ENCODE assay signal across 1 cellular context in genomic region chr20:25195014-25195961, GRCh38.
TF ChIP-seq lines count a peak whose summit lies in the region.

Gene ENTPD6 (plus strand): TSS chr20:25195712. CDS start chr20:25206537, 10,825 bp downstream.

TF ChIP-seq in HepG2, 621 proteins besides CTCF, POLR2A, EP300 and RAD21 (continued from another document and continues in another):
- TF ChIP-seq, protein P1, sequence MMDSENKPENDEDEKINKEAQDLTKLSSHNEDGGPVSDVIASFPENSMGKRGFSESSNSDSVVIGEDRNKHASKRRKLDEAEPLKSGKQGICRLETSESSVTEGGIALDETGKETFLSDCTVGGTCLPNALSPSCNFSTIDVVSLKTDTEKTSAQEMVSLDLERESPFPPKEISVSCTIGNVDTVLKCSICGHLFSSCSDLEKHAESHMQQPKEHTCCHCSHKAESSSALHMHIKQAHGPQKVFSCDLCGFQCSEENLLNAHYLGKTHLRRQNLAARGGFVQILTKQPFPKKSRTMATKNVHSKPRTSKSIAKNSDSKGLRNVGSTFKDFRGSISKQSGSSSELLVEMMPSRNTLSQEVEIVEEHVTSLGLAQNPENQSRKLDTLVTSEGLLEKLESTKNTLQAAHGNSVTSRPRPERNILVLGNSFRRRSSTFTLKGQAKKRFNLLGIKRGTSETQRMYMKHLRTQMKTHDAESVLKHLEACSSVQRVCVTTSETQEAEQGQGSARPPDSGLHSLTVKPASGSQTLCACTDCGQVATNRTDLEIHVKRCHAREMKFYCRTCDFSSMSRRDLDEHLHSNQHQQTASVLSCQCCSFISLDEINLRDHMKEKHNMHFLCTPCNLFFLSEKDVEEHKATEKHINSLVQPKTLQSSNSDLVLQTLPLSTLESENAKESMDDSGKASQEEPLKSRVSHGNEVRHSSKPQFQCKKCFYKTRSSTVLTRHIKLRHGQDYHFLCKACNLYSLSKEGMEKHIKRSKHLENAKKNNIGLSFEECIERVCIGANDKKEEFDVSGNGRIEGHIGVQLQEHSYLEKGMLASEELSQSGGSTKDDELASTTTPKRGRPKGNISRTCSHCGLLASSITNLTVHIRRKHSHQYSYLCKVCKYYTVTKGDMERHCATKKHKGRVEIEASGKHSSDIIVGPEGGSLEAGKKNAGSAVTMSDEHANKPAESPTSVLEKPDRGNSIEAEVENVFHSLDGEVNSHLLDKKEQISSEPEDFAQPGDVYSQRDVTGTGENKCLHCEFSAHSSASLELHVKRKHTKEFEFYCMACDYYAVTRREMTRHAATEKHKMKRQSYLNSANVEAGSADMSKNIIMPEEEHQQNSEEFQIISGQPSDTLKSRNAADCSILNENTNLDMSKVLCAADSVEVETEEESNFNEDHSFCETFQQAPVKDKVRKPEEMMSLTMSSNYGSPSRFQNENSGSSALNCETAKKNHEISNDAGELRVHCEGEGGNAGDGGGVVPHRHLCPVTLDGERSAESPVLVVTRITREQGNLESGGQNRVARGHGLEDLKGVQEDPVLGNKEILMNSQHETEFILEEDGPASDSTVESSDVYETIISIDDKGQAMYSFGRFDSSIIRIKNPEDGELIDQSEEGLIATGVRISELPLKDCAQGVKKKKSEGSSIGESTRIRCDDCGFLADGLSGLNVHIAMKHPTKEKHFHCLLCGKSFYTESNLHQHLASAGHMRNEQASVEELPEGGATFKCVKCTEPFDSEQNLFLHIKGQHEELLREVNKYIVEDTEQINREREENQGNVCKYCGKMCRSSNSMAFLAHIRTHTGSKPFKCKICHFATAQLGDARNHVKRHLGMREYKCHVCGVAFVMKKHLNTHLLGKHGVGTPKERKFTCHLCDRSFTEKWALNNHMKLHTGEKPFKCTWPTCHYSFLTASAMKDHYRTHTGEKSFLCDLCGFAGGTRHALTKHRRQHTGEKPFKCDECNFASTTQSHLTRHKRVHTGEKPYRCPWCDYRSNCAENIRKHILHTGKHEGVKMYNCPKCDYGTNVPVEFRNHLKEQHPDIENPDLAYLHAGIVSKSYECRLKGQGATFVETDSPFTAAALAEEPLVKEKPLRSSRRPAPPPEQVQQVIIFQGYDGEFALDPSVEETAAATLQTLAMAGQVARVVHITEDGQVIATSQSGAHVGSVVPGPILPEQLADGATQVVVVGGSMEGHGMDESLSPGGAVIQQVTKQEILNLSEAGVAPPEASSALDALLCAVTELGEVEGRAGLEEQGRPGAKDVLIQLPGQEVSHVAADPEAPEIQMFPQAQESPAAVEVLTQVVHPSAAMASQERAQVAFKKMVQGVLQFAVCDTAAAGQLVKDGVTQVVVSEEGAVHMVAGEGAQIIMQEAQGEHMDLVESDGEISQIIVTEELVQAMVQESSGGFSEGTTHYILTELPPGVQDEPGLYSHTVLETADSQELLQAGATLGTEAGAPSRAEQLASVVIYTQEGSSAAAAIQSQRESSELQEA (CRISPR knock-in tag; IDR thresholded peaks at IDR 0.05; ENCODE audit: not compliant biosample characterization) = peak; percentile 83
- TF ChIP-seq ZNF275 (CRISPR knock-in tag; IDR thresholded peaks at IDR 0.05; ENCODE audit: borderline replicate concordance) (no peak; the same call in 1 of the 2 replicates), GABPB1 (CRISPR knock-in tag; IDR thresholded peaks at IDR 0.05) (peak; percentile 85), U2AF2 (IDR thresholded peaks at IDR 0.05; ENCODE audit: low read depth, low read length) (peak; percentile 78; the same call in 1 of the 2 replicates), ZNF264 (CRISPR knock-in tag; IDR thresholded peaks at IDR 0.05) (peak; percentile 90), ZNF629 (CRISPR knock-in tag; conservative IDR thresholded peaks at IDR 0.05) (0 out of 2 replicates have a peak, but pooled peaks have one; percentile 7), ZSCAN31 (CRISPR knock-in tag; IDR thresholded peaks at IDR 0.05; ENCODE audit: low read depth) (peak; percentile 74), FOXA3 (CRISPR knock-in tag; IDR thresholded peaks at IDR 0.05) (peak; percentile 45; the same call in 1 of the 2 replicates), ZNF253 (CRISPR knock-in tag; IDR thresholded peaks at IDR 0.05; ENCODE audit: borderline replicate concordance) (peak; percentile 72), POLR2G (IDR thresholded peaks at IDR 0.05; ENCODE audit: low read depth, low read length) (peak; percentile 94), ZNF839 (CRISPR knock-in tag; IDR thresholded peaks at IDR 0.05; ENCODE audit: borderline replicate concordance) (no peak), MZF1 (CRISPR knock-in tag; IDR thresholded peaks at IDR 0.05; ENCODE audit: borderline replicate concordance) (no peak), PITX1 (CRISPR knock-in tag; IDR thresholded peaks at IDR 0.05) (peak; percentile 70), NFKB2 (CRISPR knock-in tag; IDR thresholded peaks at IDR 0.05; ENCODE audit: borderline replicate concordance) (peak; percentile 4; the same call in 1 of the 2 replicates), UBTF (CRISPR knock-in tag; IDR thresholded peaks at IDR 0.05) (peak; percentile 67), TBL1XR1 (IDR thresholded peaks at IDR 0.05; ENCODE audit: borderline replicate concordance, low read length, partially characterized antibody) (no peak), THYN1 (CRISPR knock-in tag; IDR thresholded peaks at IDR 0.05; ENCODE audit: borderline replicate concordance, low read depth) (no peak), ZNF567 (CRISPR knock-in tag; IDR thresholded peaks at IDR 0.05; ENCODE audit: borderline replicate concordance) (no peak; the same call in 1 of the 2 replicates), ZNF773 (CRISPR knock-in tag; IDR thresholded peaks at IDR 0.05; ENCODE audit: borderline replicate concordance) (peak; percentile 74), PRMT3 (CRISPR knock-in tag; IDR thresholded peaks at IDR 0.05; ENCODE audit: borderline replicate concordance, low read depth) (no peak), DMAP1 (CRISPR knock-in tag; IDR thresholded peaks at IDR 0.05) (peak; percentile 92), SIX1 (CRISPR knock-in tag; IDR thresholded peaks at IDR 0.05; ENCODE audit: borderline replicate concordance) (no peak), NR3C1 (CRISPR knock-in tag; IDR thresholded peaks at IDR 0.05) (no peak), RBM22 (optimal IDR thresholded peaks at IDR 0.05; ENCODE audit: low read length) (no peak), ASH2L (IDR thresholded peaks at IDR 0.05; ENCODE audit: insufficient read length, low read depth, low read length) (peak; percentile 88), MXI1 (IDR thresholded peaks at IDR 0.05; ENCODE audit: borderline replicate concordance, low read depth, low read length) (peak; percentile 86), ZNF816 (CRISPR knock-in tag; IDR thresholded peaks at IDR 0.05; ENCODE audit: borderline replicate concordance) (peak; percentile 95), REPIN1 (CRISPR knock-in tag; IDR thresholded peaks at IDR 0.05; ENCODE audit: borderline replicate concordance, low read depth) (peak; percentile 42; the same call in 1 of the 2 replicates), SUZ12 (IDR thresholded peaks at IDR 0.05; ENCODE audit: low read depth, low read length) (no peak), CSRNP1 (CRISPR knock-in tag; IDR thresholded peaks at IDR 0.05) (peak; percentile 95), ZNF326 (CRISPR knock-in tag; IDR thresholded peaks at IDR 0.05; ENCODE audit: borderline replicate concordance) (no peak)
- TF ChIP-seq, protein P2, sequence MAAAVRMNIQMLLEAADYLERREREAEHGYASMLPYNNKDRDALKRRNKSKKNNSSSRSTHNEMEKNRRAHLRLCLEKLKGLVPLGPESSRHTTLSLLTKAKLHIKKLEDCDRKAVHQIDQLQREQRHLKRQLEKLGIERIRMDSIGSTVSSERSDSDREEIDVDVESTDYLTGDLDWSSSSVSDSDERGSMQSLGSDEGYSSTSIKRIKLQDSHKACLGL (CRISPR knock-in tag; IDR thresholded peaks at IDR 0.05) = peak; percentile 86
- TF ChIP-seq, protein P3, sequence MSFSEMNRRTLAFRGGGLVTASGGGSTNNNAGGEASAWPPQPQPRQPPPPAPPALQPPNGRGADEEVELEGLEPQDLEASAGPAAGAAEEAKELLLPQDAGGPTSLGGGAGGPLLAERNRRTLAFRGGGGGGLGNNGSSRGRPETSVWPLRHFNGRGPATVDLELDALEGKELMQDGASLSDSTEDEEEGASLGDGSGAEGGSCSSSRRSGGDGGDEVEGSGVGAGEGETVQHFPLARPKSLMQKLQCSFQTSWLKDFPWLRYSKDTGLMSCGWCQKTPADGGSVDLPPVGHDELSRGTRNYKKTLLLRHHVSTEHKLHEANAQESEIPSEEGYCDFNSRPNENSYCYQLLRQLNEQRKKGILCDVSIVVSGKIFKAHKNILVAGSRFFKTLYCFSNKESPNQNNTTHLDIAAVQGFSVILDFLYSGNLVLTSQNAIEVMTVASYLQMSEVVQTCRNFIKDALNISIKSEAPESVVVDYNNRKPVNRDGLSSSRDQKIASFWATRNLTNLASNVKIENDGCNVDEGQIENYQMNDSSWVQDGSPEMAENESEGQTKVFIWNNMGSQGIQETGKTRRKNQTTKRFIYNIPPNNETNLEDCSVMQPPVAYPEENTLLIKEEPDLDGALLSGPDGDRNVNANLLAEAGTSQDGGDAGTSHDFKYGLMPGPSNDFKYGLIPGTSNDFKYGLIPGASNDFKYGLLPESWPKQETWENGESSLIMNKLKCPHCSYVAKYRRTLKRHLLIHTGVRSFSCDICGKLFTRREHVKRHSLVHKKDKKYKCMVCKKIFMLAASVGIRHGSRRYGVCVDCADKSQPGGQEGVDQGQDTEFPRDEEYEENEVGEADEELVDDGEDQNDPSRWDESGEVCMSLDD (CRISPR knock-in tag; IDR thresholded peaks at IDR 0.05; ENCODE audit: borderline replicate concordance) = no peak; the same call in 1 of the 2 replicates
- TF ChIP-seq, protein P4, sequence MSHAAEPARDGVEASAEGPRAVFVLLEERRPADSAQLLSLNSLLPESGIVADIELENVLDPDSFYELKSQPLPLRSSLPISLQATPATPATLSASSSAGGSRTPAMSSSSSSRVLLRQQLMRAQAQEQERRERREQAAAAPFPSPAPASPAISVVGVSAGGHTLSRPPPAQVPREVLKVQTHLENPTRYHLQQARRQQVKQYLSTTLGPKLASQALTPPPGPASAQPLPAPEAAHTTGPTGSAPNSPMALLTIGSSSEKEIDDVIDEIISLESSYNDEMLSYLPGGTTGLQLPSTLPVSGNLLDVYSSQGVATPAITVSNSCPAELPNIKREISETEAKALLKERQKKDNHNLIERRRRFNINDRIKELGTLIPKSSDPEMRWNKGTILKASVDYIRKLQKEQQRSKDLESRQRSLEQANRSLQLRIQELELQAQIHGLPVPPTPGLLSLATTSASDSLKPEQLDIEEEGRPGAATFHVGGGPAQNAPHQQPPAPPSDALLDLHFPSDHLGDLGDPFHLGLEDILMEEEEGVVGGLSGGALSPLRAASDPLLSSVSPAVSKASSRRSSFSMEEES (CRISPR knock-in tag; IDR thresholded peaks at IDR 0.05) = peak; percentile 47; the same call in 1 of the 2 replicates
- TF ChIP-seq, protein P5, sequence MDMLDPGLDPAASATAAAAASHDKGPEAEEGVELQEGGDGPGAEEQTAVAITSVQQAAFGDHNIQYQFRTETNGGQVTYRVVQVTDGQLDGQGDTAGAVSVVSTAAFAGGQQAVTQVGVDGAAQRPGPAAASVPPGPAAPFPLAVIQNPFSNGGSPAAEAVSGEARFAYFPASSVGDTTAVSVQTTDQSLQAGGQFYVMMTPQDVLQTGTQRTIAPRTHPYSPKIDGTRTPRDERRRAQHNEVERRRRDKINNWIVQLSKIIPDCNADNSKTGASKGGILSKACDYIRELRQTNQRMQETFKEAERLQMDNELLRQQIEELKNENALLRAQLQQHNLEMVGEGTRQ (IDR thresholded peaks at IDR 0.05; ENCODE audit: low read depth, low read length) = peak; percentile 1; the same call in 1 of the 2 replicates
- TF ChIP-seq, protein P5 (CRISPR knock-in tag; IDR thresholded peaks at IDR 0.05; ENCODE audit: borderline replicate concordance) = peak; percentile 47; the same call in 1 of the 2 replicates
